1 cellular context compared by ENCODE assay signal in genomic region chrX:47650164-47651042, GRCh38.
TF ChIP-seq lines count a peak whose summit lies in the region.

Gene ELK1 (minus strand): TSS chrX:47650563. CDS start chrX:47641441, 9,122 bp downstream.

TF ChIP-seq in H1, 55 proteins besides CTCF, POLR2A, EP300 and RAD21:
- TF ChIP-seq MAX (IDR thresholded peaks at IDR 0.05) (peak; percentile 50; the same call in 1 of the 2 replicates), USF2 (IDR thresholded peaks at IDR 0.05; ENCODE audit: low read length) (peak; percentile 62), BACH1 (IDR thresholded peaks at IDR 0.05; ENCODE audit: low read length) (no peak), EGR1 (IDR thresholded peaks at IDR 0.05; ENCODE audit: borderline replicate concordance, low read depth, low read length) (no peak; the same call in 1 of the 2 replicates), TBP (IDR thresholded peaks at IDR 0.05; ENCODE audit: low read depth, low read length) (peak; percentile 19; the same call in 1 of the 2 replicates), BRCA1 (IDR thresholded peaks at IDR 0.05; ENCODE audit: low read depth, low read length) (no peak), CREB1 (IDR thresholded peaks at IDR 0.05) (peak; percentile 43), GABPA (IDR thresholded peaks at IDR 0.05; ENCODE audit: borderline replicate concordance, insufficient read depth, low read length) (no peak), SIX5 (IDR thresholded peaks at IDR 0.05; ENCODE audit: low read depth, low read length) (no peak), ATF3 (IDR thresholded peaks at IDR 0.05; ENCODE audit: insufficient read depth, low read depth, low read length) (no peak), SP4 (IDR thresholded peaks at IDR 0.05; ENCODE audit: low read length) (0 out of 2 replicates have a peak, but pooled peaks have one; percentile 72)
